Comparison of ENCODE assay signal across 25 cellular contexts in genomic region chr1:15286452-15286851, GRCh38. TPM values are rescaled to one million over a fixed set of nuclear protein-coding genes. Genes with fewer than 3 reads are reported as not detected.
"Had no signal": no experiment of that assay in that cellular context is flagged by ENCODE, and none has a peak within 500 bp of the region (broad histone marks: within the 10 kb centered on the region; RNA-seq: fewer than 3 reads in every experiment).

No MANE protein-coding gene starts in this region.

- ATAC-seq: left cardiac atrium; mucosa of descending colon; naive thymus-derived CD4-positive, alpha-beta T cell; natural killer cell treated with Interleukin-12 subunit alpha and Interleukin-12 subunit beta and Interleukin-15 and Interleukin-18, amount 100 ng/mL, for 72 hours; right lobe of liver; stimulated activated memory B cell treated with anti-CD40 and anti-IgM and Interleukin-4, amounts not matched to agents 10 μg/mL and 1 μg/mL and 100 μg/mL, for 72 hours; stimulated activated naive CD8-positive, alpha-beta T cell treated with anti-CD3 and anti-CD28 coated beads, Interleukin-15, amount 100 ng/mL, for 72 hours had no signal

- H3K27ac ChIP-seq: left lung, lower lobe of right lung, ovary, right atrium auricular region, right lobe of liver, tibial nerve, vagina had no signal

- H3K4me1 ChIP-seq: lower lobe of right lung, tibial nerve had no signal

- H3K36me3 ChIP-seq: left lung, lower lobe of right lung, ovary, right atrium auricular region, right lobe of liver, tibial nerve, vagina had no signal

- H3K4me2 ChIP-seq: smooth muscle cell had no signal

- DNase-seq: hippocampal formation; kidney glomerular epithelial cell; left cardiac atrium; left lung; lower lobe of right lung; mesendoderm; midbrain; mucosa of descending colon; naive thymus-derived CD4-positive, alpha-beta T cell; ovary; right lobe of liver; stimulated activated CD4-positive, alpha-beta T cell treated with anti-CD3 and anti-CD28 coated beads, Interleukin-1b, Interleukin-23, amount 100 ng/mL, for 48 hours; stimulated activated CD4-positive, alpha-beta T cell treated with anti-CD3 and anti-CD28 coated beads, Interleukin-2, amount 100 ng/mL, for 48 hours; stimulated activated CD4-positive, alpha-beta T cell treated with anti-CD3 and anti-CD28 coated beads, Interleukin-4, amount 100 ng/mL, for 4 hours; stimulated activated CD8-positive, alpha-beta memory T cell treated with anti-CD3 and anti-CD28 coated beads, Interleukin-4, amount 100 ng/mL, for 48 hours; stimulated activated naive CD4-positive, alpha-beta T cell treated with Interleukin-2 at 50 U/mL for 16 hours; stimulated activated naive CD8-positive, alpha-beta T cell treated with anti-CD3 and anti-CD28 coated beads, Interleukin-15, amount 100 ng/mL, for 72 hours; substantia nigra had no signal

- H3K27me3 ChIP-seq: left lung, ovary, right atrium auricular region, right lobe of liver, tibial nerve, vagina had no signal

- H3K9me3 ChIP-seq: lower lobe of right lung, mucosa of descending colon, ovary, right atrium auricular region, right lobe of liver, vagina had no signal

- H3K4me3 ChIP-seq: left lung, lower lobe of right lung, mucosa of descending colon, ovary, right atrium auricular region, right lobe of liver, smooth muscle cell, tibial nerve, vagina had no signal

- FAIRE-seq: keratinocyte had no signal

RNA-seq across cellular contexts. Expression of gene FHAD1, which starts 39.4 kb away (rescaled TPM):
- total RNA-seq: right atrium auricular region, smooth muscle cell, vagina had no signal
- polyA plus RNA-seq: naive thymus-derived CD4-positive, alpha-beta T cell had no signal
